8 cellular contexts compared by ENCODE assay signal in the genomic region with DNA sequence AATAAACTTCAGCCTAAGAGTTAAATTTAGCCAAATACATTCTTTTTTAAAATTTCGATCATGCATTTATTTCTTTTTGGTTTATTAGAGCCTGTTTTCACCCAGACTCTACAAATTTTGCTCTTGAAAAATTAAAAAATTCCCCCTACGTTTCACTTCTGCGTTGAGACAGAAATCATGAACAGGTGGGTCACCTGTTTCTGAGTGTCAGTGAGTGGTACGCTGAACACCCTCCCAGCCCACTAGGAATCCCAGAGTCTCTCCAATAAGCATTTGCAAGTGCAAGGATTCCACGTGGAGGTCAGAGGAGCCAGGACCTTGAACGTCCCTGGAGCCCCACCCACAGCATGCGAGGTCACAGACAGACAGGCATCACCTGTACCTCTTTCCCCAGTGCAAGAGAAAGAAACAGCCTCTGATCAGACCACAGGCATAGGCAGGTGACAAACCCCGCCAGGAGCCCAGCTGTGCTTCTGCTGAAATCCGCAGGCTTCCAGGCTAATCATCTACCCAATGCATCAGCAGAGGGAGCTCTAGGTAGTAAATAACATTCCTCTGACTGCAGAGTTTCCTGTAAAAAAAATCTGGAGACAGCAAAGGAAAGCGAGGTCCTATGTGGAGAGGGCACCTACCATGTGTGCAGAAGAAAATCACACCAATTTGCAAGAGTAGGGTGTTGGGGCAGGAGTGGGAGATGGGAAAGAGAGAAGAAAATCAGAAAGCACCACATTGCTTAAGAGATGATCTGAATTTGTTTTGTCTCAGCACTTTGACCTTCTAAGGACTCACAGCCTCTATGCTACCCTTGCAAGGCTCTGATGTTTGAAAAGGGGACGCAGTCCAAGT. TPM values are rescaled to one million over a fixed set of nuclear protein-coding genes. Genes with fewer than 3 reads are reported as not detected.
DNase-seq lines count a peak whose midpoint lies in the region; TF ChIP-seq lines count a peak whose summit lies in the region.

No MANE protein-coding gene starts in this region.

- no peak overlapping the region for H3K4me2 ChIP-seq in Karpas-422 (ENCODE audit: low read depth, low read length, poor library complexity, severe bottlenecking)

- H3K9ac ChIP-seq in Karpas-422 (ENCODE audit: low read length), result no peak overlapping the region

- in situ Hi-C loops in astrocyte of the spinal cord (cut with HindIII; ENCODE audit: low sequenced_read_pairs), result no loop called here

- peaks cover 0 to 11% (median 10%) of the 10 kb centered on the region in 3 donors for H3K27me3 Mint-ChIP-seq in immature natural killer cell (ENCODE audit: low read depth in 3 of 3)

- peaks cover 17% of the 10 kb centered on the region for H3K4me1 ChIP-seq in Karpas-422 (ENCODE audit: low read length)

- H3K36me3 Mint-ChIP-seq in immature natural killer cell, result peaks cover 0 to 5% (median 0%) of the 10 kb centered on the region in 3 donors

- no peak overlapping the region for H3K4me3 Mint-ChIP-seq in immature natural killer cell

- TF ChIP-seq CTCF in astrocyte of the spinal cord (IDR thresholded peaks at IDR 0.05; ENCODE audit: low read depth, low read length), result peak; percentile 74

- no peaks in the 10 kb centered on the region for H3K27me3 ChIP-seq in Karpas-422 (ENCODE audit: low read length)

- no peaks in the 10 kb centered on the region for H4K20me1 ChIP-seq in Karpas-422 (ENCODE audit: insufficient read depth, low read depth, low read length)

- H3K9me2 ChIP-seq in Karpas-422 (replicated peaks; ENCODE audit: insufficient read depth, low read length), result no peaks in the 10 kb centered on the region

- H3K4me3 ChIP-seq in Karpas-422 (ENCODE audit: low read length) (no peak overlapping the region), astrocyte of the spinal cord (ENCODE audit: low read depth, low read length) (no peak overlapping the region)

- peaks cover 36 to 41% of the 10 kb centered on the region in 2 donors for H3K4me1 Mint-ChIP-seq in immature natural killer cell

- H3K27ac ChIP-seq in Karpas-422 (ENCODE audit: low read length), result no peak overlapping the region

- H3K9me3 ChIP-seq in Karpas-422 (ENCODE audit: low read length), result no peaks in the 10 kb centered on the region

- H2AFZ ChIP-seq in Karpas-422 (ENCODE audit: low read length), result no peak overlapping the region

- H3K79me2 ChIP-seq in Karpas-422 (ENCODE audit: low read length), result no peaks in the 10 kb centered on the region

- H3K36me3 ChIP-seq in Karpas-422 (ENCODE audit: insufficient read depth, low read length), result no peaks in the 10 kb centered on the region

- H3K27ac Mint-ChIP-seq in immature natural killer cell, result no peak overlapping the region

- H3K9me3 Mint-ChIP-seq in immature natural killer cell, result peaks cover 0 to 2% (median 0%) of the 10 kb centered on the region in 6 donors

- peak; percentile 39 for DNase-seq in stimulated activated CD4-positive, alpha-beta T cell treated with anti-CD3 and anti-CD28 coated beads, Interleukin-15, amount 100 ng/mL, for 24 hours
- DNase-seq in stimulated activated CD4-positive, alpha-beta T cell treated with anti-CD3 and anti-CD28 coated beads, Interleukin-12 subunit alpha, Interleukin-12 subunit beta, amount 100 ng/mL, for 4 hours, result no peak
- peak; percentile 68 for DNase-seq in Karpas-422
- DNase-seq in SK-N-DZ (ENCODE audit: low spot score), result peak; percentile 63
- DNase-seq in astrocyte of the spinal cord (ENCODE audit: low read depth, low spot score), result peak; percentile 71
- DNase-seq in immature natural killer cell, result peak; percentile 21 to 30 (median 28)
- peak in 5 of 6 experiments; percentile 10 to 47 (median 29) for DNase-seq in stimulated activated naive CD4-positive, alpha-beta T cell (lab: John Stamatoyannopoulos, UW)
- no peak for DNase-seq in ureter (ENCODE audit: low spot score)

RNA-seq across cellular contexts. Expression of a gene that starts 5.9 kb away (rescaled TPM):
- total RNA-seq in Karpas-422 (2014; rRNA removed; shearing (Covaris generic); ENCODE audit: low replicate concordance), result 11.8 and 12.2 TPM in 2 replicates
- 1.6 TPM in 2 replicates for polyA plus RNA-seq in SK-N-DZ (2014; cell fraction: cytosol; rRNA removed)
- polyA plus RNA-seq in SK-N-DZ (2014; cell fraction: nucleus; rRNA removed), result 1.2 and 1.4 TPM in 2 replicates
- polyA plus RNA-seq in immature natural killer cell, result 1 to 10 TPM in 2 of 3 donors, under 1 TPM in 1; 0.79 to 6.2 (median 3.3) TPM
- total RNA-seq in ureter, result 17.0 TPM

Comparison
In these comparisons a context has a peak if more than half of its experiments do, and no peak if none do; other contexts are left out.
1. DNase-seq: peak in stimulated activated CD4-positive, alpha-beta T cell treated with anti-CD3 and anti-CD28 coated beads, Interleukin-15, amount 100 ng/mL, for 24 hours (single experiment), Karpas-422 (single experiment), SK-N-DZ (single experiment), astrocyte of the spinal cord (single experiment), immature natural killer cell (3 of 3) and stimulated activated naive CD4-positive, alpha-beta T cell (5 of 6); none in stimulated activated CD4-positive, alpha-beta T cell treated with anti-CD3 and anti-CD28 coated beads, Interleukin-12 subunit alpha, Interleukin-12 subunit beta, amount 100 ng/mL, for 4 hours (single experiment) and ureter (single experiment).